In the genomic region with DNA sequence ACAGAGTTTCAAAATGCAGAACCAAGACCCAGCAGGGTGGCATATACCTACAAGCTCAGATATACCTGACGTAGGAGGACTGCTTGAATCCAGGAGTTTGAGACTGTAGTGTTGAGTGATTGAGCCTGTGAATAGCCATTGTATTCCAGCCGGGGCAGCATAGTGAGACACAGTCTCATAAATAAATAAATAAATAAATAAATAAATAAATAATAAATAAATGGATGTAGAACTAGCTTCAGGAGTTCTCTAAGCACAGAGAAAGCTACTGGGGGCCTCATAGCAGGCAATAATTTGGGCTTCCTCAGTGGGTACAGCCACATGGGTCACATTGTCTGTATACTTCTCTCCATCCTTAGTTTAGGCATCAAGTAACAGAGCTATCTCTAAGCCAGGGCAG, we compare ENCODE assay signal across 23 cellular contexts.
DNase-seq lines count a peak whose midpoint lies in the region; ATAC-seq and TF ChIP-seq lines count a peak whose summit lies in the region.
"Had no signal": no experiment of that assay in that cellular context is flagged by ENCODE, and none has a peak within 500 bp of the region (broad histone marks: within the 10 kb centered on the region; RNA-seq: fewer than 3 reads in every experiment).

No MANE protein-coding gene starts in this region.

- H3K4me3 ChIP-seq in left ventricle myocardium inferior (no peak overlapping the region), right cardiac atrium (ENCODE audit: low read length) (no peak overlapping the region), PC-3 (ENCODE audit: low read length) (no peak overlapping the region), mesenchymal stem cell (ENCODE audit: insufficient read depth in 1 of 2, low read depth in 1 of 2, low read length in 2 of 2) (no peak overlapping the region)
- H3K4me3 ChIP-seq: SK-N-MC had no signal

- H3K9me3 ChIP-seq in left ventricle myocardium inferior (replicated peaks) (peaks cover 7% of the 10 kb centered on the region), right cardiac atrium (ENCODE audit: control insufficient read depth, low read length) (no peaks in the 10 kb centered on the region), PC-3 (ENCODE audit: low read length) (no peaks in the 10 kb centered on the region), mesenchymal stem cell (ENCODE audit: control insufficient read depth, low read length) (no peaks in the 10 kb centered on the region)

- no peak overlapping the region for H2AK5ac ChIP-seq in mesenchymal stem cell (ENCODE audit: low read length, severe bottlenecking)

- H2BK12ac ChIP-seq in mesenchymal stem cell (ENCODE audit: low read length in 2 of 2) = peak overlapping the region in 1 of 2 experiments; percentile 95

- no peaks in the 10 kb centered on the region for H3K36me3 ChIP-seq in left ventricle myocardium inferior
- H3K36me3 ChIP-seq in PC-3 (ENCODE audit: low read depth, low read length) = no peaks in the 10 kb centered on the region
- H3K36me3 ChIP-seq in mesenchymal stem cell (ENCODE audit: control insufficient read depth in 1 of 2, insufficient read depth in 2 of 2, low read depth in 1 of 2, low read length in 2 of 2) = no peaks in the 10 kb centered on the region

- no peak overlapping the region for H2BK15ac ChIP-seq in mesenchymal stem cell (ENCODE audit: low read depth, poor library complexity, severe bottlenecking)

- H3K79me2 ChIP-seq in PC-3 (ENCODE audit: low read length) = no peaks in the 10 kb centered on the region

- H3F3A ChIP-seq in PC-3 (ENCODE audit: low read length, unreplicated experiment) = no peaks in the 10 kb centered on the region

- no peaks in the 10 kb centered on the region for H3K79me1 ChIP-seq in mesenchymal stem cell (replicated peaks; ENCODE audit: low read length, poor library complexity, severe bottlenecking)

- CTCF ChIA-PET in PC-3 (lab: Charles Lee) = interaction anchor here (0.7 kb wide), 1 partner anchor 209 kb away, joined by 4 read pairs; no protein-coding TSS in a partner anchor

- no TSS peak for BruUV-seq in PC-3 (replicated peaks; lab: Mats Ljungman, UMichigan)

- H3K27me3 ChIP-seq in left ventricle myocardium inferior (ENCODE audit: low read depth) (no peaks in the 10 kb centered on the region), right cardiac atrium (ENCODE audit: control insufficient read depth, insufficient read depth) (no peaks in the 10 kb centered on the region), PC-3 (ENCODE audit: low read length) (no peaks in the 10 kb centered on the region), mesenchymal stem cell (ENCODE audit: control insufficient read depth in 1 of 2, insufficient read depth in 1 of 2, low read length in 2 of 2) (no peaks in the 10 kb centered on the region)

- H2AFZ ChIP-seq in PC-3 (ENCODE audit: low read length) (peak overlapping the region; percentile 39; the same call in 1 of the 2 replicates), mesenchymal stem cell (ENCODE audit: low read depth, low read length) (no peak overlapping the region)

- H3K18ac ChIP-seq in mesenchymal stem cell (ENCODE audit: low read depth in 1 of 2, low read length in 2 of 2) = peak overlapping the region; percentile 95 to 98

- intact Hi-C loops in left ventricle myocardium inferior (cut with micrococcal nuclease) (no loop called here), right cardiac atrium (cut with DNase I) (no loop called here), PC-3 (cut with micrococcal nuclease) (loop anchor here (2.0 to 10.0 kb wide), 6 partner anchors 85 to 777 kb away; no protein-coding TSS in a partner anchor)

- POLR2A ChIA-PET in PC-3 (lab: Charles Lee; ENCODE audit: unreplicated experiment) = interaction anchor here (0.7 kb wide), 1 partner anchor 549 kb away, joined by 7 read pairs; no protein-coding TSS in a partner anchor

- DNase-seq in left ventricle myocardium inferior = no peak
- DNase-seq in right cardiac atrium = no peak
- DNase-seq in PC-3 = no peak
- no peak for DNase-seq in mesenchymal stem cell
- DNase-seq: C1 segment of cervical spinal cord; CD4-positive, alpha-beta memory T cell; COR-L47; GDM1; Karpas-422; NCI-H1092; NCI-H1417 treated with DMSO at 0.1 percent for 48 hours; NCI-H1694 treated with DMSO at 0.1 percent for 48 hours; NCI-H2081; NCI-H2227 treated with DMSO at 0.1 percent for 48 hours; NCI-H510A; NCI-H69; SHP77 treated with DMSO at 0.1 percent for 48 hours had no signal

- H3K9ac ChIP-seq in PC-3 (ENCODE audit: low read length) (no peak overlapping the region), mesenchymal stem cell (ENCODE audit: low read length) (no peak overlapping the region)

- peak overlapping the region; percentile 64 for H2BK120ac ChIP-seq in mesenchymal stem cell (ENCODE audit: low read depth, low read length)

- H2BK5ac ChIP-seq in mesenchymal stem cell (ENCODE audit: low read depth, low read length, poor library complexity, severe bottlenecking) = no peak overlapping the region

- no peak for TF ChIP-seq CTCF in left ventricle myocardium inferior (IDR thresholded peaks at IDR 0.05; ENCODE audit: borderline replicate concordance)
- no peak for TF ChIP-seq CTCF in PC-3 (conservative IDR thresholded peaks at IDR 0.05; ENCODE audit: low read depth, low read length)

- no peak for ATAC-seq in right cardiac atrium
- peak; percentile 4 for ATAC-seq in PC-3
- ATAC-seq in HG03565 (IDR thresholded peaks at IDR 0.05; ENCODE audit: unreplicated experiment) = no peak
- no peak for ATAC-seq in HG03342 (IDR thresholded peaks at IDR 0.05; ENCODE audit: unreplicated experiment)
- no peak for ATAC-seq in HG02840 (IDR thresholded peaks at IDR 0.05; ENCODE audit: low FRiP score, unreplicated experiment)
- ATAC-seq: Panc1 had no signal

- no peaks in the 10 kb centered on the region for H3K9me2 ChIP-seq in PC-3 (replicated peaks; ENCODE audit: low read length)

- 97% methylated on average over 2 of the region's 2 CpGs for WGBS in right cardiac atrium
- 86% methylated on average over 1 of the region's 2 CpGs for WGBS in mesenchymal stem cell

- no peak overlapping the region for H3K23ac ChIP-seq in mesenchymal stem cell (ENCODE audit: low read length in 2 of 2)

- H3K4me2 ChIP-seq in PC-3 (ENCODE audit: low read length) (peak overlapping the region; percentile 7), mesenchymal stem cell (ENCODE audit: low read length, poor library complexity, severe bottlenecking) (no peak overlapping the region)

- H3K27ac ChIP-seq in left ventricle myocardium inferior (replicated peaks) (peak overlapping the region; percentile 68), right cardiac atrium (ENCODE audit: low read length) (no peak overlapping the region), PC-3 (ENCODE audit: low read length) (peak overlapping the region; percentile 40), mesenchymal stem cell (ENCODE audit: low read length, poor library complexity, severe bottlenecking) (no peak overlapping the region)
- H3K27ac ChIP-seq: 22Rv1, SK-N-MC had no signal

- H4K91ac ChIP-seq in mesenchymal stem cell (ENCODE audit: low read length) = peak overlapping the region; percentile 94

- no peaks in the 10 kb centered on the region for H4K20me1 ChIP-seq in PC-3 (ENCODE audit: low read length)

- H4K8ac ChIP-seq in mesenchymal stem cell (ENCODE audit: low read length) = peak overlapping the region; percentile 85

- peak overlapping the region in 1 of 2 experiments; percentile 86 for H3K4ac ChIP-seq in mesenchymal stem cell (ENCODE audit: low read depth in 1 of 2, low read length in 2 of 2)

- H3K4me1 ChIP-seq in left ventricle myocardium inferior (peaks cover 33% of the 10 kb centered on the region), right cardiac atrium (ENCODE audit: control insufficient read depth, insufficient read depth, low read length) (peaks cover 3% of the 10 kb centered on the region), PC-3 (ENCODE audit: insufficient read depth, low read length) (peaks cover 12% of the 10 kb centered on the region), mesenchymal stem cell (ENCODE audit: control insufficient read depth, insufficient read depth, low read depth, low read length) (peaks cover 2% of the 10 kb centered on the region)

- H3K14ac ChIP-seq in mesenchymal stem cell (ENCODE audit: low read length in 2 of 2) = no peak overlapping the region

Comparison
In these comparisons a context has a peak if more than half of its experiments do, and no peak if none do; other contexts are left out.
1. H3K27ac ChIP-seq: peak in left ventricle myocardium inferior (single experiment) and PC-3 (single experiment); none in right cardiac atrium (single experiment) and mesenchymal stem cell (single experiment).